In genomic region chr16:31529398-31530312, GRCh38 we compare ENCODE assay signal across 1 cellular context.
TF ChIP-seq lines count a peak whose summit lies in the region.

No MANE protein-coding gene starts in this region.

TF ChIP-seq in SK-N-SH, 30 proteins besides CTCF, POLR2A, EP300 and RAD21 (continued from another document):
- TF ChIP-seq USF1 (IDR thresholded peaks at IDR 0.05; ENCODE audit: borderline replicate concordance, low read depth) = no peak
- TF ChIP-seq MXI1 (IDR thresholded peaks at IDR 0.05; ENCODE audit: low read depth, low read length) = no peak
- TF ChIP-seq SIN3A (IDR thresholded peaks at IDR 0.05; ENCODE audit: borderline replicate concordance, low read depth, low read length) = no peak
- no peak for TF ChIP-seq REST (IDR thresholded peaks at IDR 0.05; ENCODE audit: low read depth, low read length)
